ENCODE assay signal across 16 cellular contexts in the genomic region with DNA sequence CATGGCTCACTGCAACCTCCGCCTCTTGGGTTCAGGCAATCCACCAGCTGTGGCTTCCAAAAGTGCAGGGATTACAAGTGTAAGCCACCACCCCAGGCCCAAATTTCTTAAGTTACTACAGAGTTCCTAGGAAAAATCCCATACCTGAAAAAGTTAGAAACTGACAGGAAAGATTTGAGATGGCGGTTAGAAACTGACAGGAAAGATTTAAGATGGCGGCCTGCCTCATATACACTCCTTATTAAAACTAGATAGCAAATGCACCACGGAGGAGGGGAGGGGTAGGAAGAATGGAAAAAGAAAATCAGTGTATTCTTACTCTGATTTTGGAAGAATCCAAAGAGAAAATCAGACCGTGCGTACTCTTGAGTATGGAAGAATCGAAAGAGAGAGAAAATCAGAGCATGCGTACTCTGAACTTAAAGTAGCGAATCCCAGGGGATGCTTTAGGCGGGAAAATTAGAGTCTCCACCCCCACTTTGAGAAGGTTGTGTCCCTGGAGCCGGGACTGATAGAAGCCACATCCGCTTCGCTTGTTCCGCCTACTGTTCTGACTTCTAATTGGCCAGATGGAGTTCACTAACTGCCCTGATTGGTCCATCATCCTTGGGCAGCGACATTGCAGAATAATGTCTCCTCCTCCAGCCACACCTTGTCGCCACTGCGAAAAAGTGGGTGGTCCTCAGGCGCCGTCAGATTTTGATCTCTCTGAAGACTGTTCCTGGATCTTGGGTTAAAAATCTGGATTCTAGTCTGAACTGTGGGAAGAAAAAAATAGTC. TPM values are rescaled to one million over a fixed set of nuclear protein-coding genes. Genes with fewer than 3 reads are reported as not detected.
"Had no signal": no experiment of that assay in that cellular context is flagged by ENCODE, and none has a peak within 500 bp of the region (broad histone marks: within the 10 kb centered on the region; RNA-seq: fewer than 3 reads in every experiment).

A gene with protein sequence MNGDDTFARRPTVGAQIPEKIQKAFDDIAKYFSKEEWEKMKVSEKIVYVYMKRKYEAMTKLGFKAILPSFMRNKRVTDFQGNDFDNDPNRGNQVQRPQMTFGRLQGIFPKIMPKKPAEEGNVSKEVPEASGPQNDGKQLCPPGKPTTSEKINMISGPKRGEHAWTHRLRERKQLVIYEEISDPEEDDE (minus strand): TSS at position 389 of the 780 bp plus-strand sequence. CDS start 1,454 bp downstream, outside the sequence.

RNA-seq across cellular contexts. Expression of the gene that starts here (rescaled TPM):
- total RNA-seq: activated CD4-positive, alpha-beta memory T cell treated with anti-CD3 and anti-CD28 coated beads, Interleukin-2, amount 10 ng/mL, durations not matched to agents 7 days and 5 days; activated CD4-positive, alpha-beta T cell treated with anti-CD3 and anti-CD28 coated beads for 36 hours; activated CD4-positive, alpha-beta T cell treated with anti-CD3 and anti-CD28 coated beads, Interleukin-2, amount 10 ng/mL, durations not matched to agents 7 days and 5 days; activated CD8-positive, alpha-beta memory T cell treated with anti-CD3 and anti-CD28 coated beads, Interleukin-2, amount 10 ng/mL, durations not matched to agents 7 days and 5 days; activated CD8-positive, alpha-beta T cell treated with anti-CD3 and anti-CD28 coated beads, Interleukin-2, amount 10 ng/mL, durations not matched to agents 7 days and 5 days; activated naive CD8-positive, alpha-beta T cell treated with anti-CD3 and anti-CD28 coated beads, Interleukin-2, amount 10 ng/mL, durations not matched to agents 7 days and 5 days; activated T-helper 2 cell treated with anti-CD3 and anti-CD28 coated beads, Interferon-gamma antibody, Interleukin-2, Interleukin-4, amounts not matched to agents 10 μg/mL and 5 μg/mL and 100 μg/mL, durations not matched to agents 14 hours and 24 hours and 36 hours; ascending aorta; bronchial epithelial cell; cardiac muscle cell; chondrocyte; T-helper 1 cell treated with Interleukin-12 subunit alpha and Interleukin-12 subunit beta and Interleukin-4 antibody, amounts not matched to agents 30 ng/mL and 1 ng/mL, for 36 hours; T-helper 17 cell; T-helper 2 cell treated with Interferon-gamma antibody and Interleukin-4, amounts not matched to agents 100 ng/mL and 5 ng/mL, for 36 hours; WTC11 had no signal
- polyA plus RNA-seq: adipose tissue, cardiac muscle cell had no signal
